Comparison of ENCODE assay signal across 33 cellular contexts in the genomic region with DNA sequence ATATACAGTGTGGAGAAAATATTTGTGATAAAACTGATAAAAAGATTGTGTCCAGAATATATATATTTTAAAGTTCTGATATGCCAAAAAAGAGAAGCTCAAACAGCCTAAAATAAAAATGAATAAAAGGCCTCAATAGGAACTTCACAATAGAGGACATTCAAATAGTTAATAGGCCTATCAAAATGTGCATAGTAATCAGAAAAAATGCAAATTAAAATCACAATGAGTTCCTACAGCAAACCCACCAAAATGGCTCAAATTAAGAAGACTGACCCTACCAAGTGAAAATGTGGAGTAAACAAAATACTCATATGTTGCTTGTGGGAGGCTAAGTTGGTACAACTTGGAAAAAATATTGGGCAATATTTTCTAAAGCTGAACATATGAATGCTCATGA.
"Had no signal": no experiment of that assay in that cellular context is flagged by ENCODE, and none has a peak within 500 bp of the region (broad histone marks: within the 10 kb centered on the region; RNA-seq: fewer than 3 reads in every experiment).

No MANE protein-coding gene starts in this region.

- FAIRE-seq: astrocyte had no signal

- H3K4me3 ChIP-seq: adrenal gland, body of pancreas, breast epithelium had no signal

- H3K27ac ChIP-seq: adrenal gland, body of pancreas, brain microvascular endothelial cell, breast epithelium, VCaP had no signal

- DNase-seq: activated B cell treated with CpG ODN at 0.5 μM for 24 hours; activated CD4-positive, alpha-beta memory T cell treated with anti-CD3 and anti-CD28 coated beads for 36 hours; activated CD4-positive, alpha-beta T cell treated with anti-CD3 and anti-CD28 coated beads for 4 hours; activated CD4-positive, alpha-beta T cell treated with anti-CD3 and anti-CD28 coated beads, Interleukin-2, amount 10 ng/mL, durations not matched to agents 24 days and 14 days; activated CD4-positive, alpha-beta T cell treated with anti-CD3 and anti-CD28 coated beads, Interleukin-2, amount 50 U/mL, for 1 hour; activated CD4-positive, alpha-beta T cell treated with anti-CD3 and anti-CD28 coated beads, Interleukin-2, amount 50 U/mL, for 4 hours; activated CD4-positive, CD25-positive, alpha-beta regulatory T cell treated with anti-CD3 and anti-CD28 coated beads, Interleukin-2, amount 50 U/mL, for 72 hours; activated CD8-positive, alpha-beta memory T cell treated with anti-CD3 and anti-CD28 coated beads, Interleukin-2, amount 50 U/mL, for 4 hours; activated CD8-positive, alpha-beta T cell treated with anti-CD3 and anti-CD28 coated beads for 36 hours; activated effector memory CD4-positive, alpha-beta T cell treated with anti-CD3 and anti-CD28 coated beads, Interleukin-2, amount 50 U/mL, for 16 hours; activated gamma-delta T cell treated with Interleukin-2 at 50 U/mL for 16 hours; activated naive CD4-positive, alpha-beta T cell; activated naive CD4-positive, alpha-beta T cell treated with anti-CD3 and anti-CD28 coated beads for 36 hours; activated naive CD4-positive, alpha-beta T cell treated with anti-CD3 and anti-CD28 coated beads, Interleukin-2, amount 50 U/mL, for 16 hours; activated naive CD8-positive, alpha-beta T cell treated with anti-CD3 and anti-CD28 coated beads for 36 hours; activated T-cell treated with anti-CD3 and anti-CD28 coated beads for 4 hours; activated T-cell treated with anti-CD3 and anti-CD28 coated beads, Interleukin-2, amount 50 U/mL, for 1 hour; activated T-cell treated with anti-CD3 and anti-CD28 coated beads, Interleukin-2, amount 50 U/mL, for 4 hours; activated T-cell treated with anti-CD3 and anti-CD28 coated beads, Interleukin-2, amount 50 U/mL, for 72 hours; adrenal gland; amniotic stem cell; aorta; body of pancreas; brain microvascular endothelial cell; central memory CD4-positive, alpha-beta T cell; T-helper 1 cell; T-helper 2 cell; T-helper 9 cell had no signal

- H3K36me3 ChIP-seq: adrenal gland, brain microvascular endothelial cell, breast epithelium had no signal

- H3K4me1 ChIP-seq: body of pancreas, breast epithelium had no signal

- H3K27me3 ChIP-seq: adrenal gland, body of pancreas, brain microvascular endothelial cell, breast epithelium had no signal

- ATAC-seq: activated CD8-positive, alpha-beta T cell treated with anti-CD3 and anti-CD28 coated beads for 36 hours; activated naive CD4-positive, alpha-beta T cell treated with anti-CD3 and anti-CD28 coated beads, Interleukin-2, amount 50 U/mL, for 72 hours; activated T-cell treated with anti-CD3 and anti-CD28 coated beads, Interleukin-2, amount 50 U/mL, for 4 hours; activated T-cell treated with anti-CD3 and anti-CD28 coated beads, Interleukin-2, amount 50 U/mL, for 72 hours; activated T-helper 17 cell treated with anti-CD3 and anti-CD28 coated beads, Interleukin-2, amount 50 U/mL, for 72 hours; body of pancreas had no signal

- H3K9me3 ChIP-seq: adrenal gland, body of pancreas had no signal
